Comparison of ENCODE assay signal across 25 cellular contexts in genomic region chr3:47491186-47491585, GRCh38.
"Had no signal": no experiment of that assay in that cellular context is flagged by ENCODE, and none has a peak within 500 bp of the region (broad histone marks: within the 10 kb centered on the region; RNA-seq: fewer than 3 reads in every experiment).

No MANE protein-coding gene starts in this region.

- H3K9me3 ChIP-seq: adrenal gland, ascending aorta, lower lobe of right lung, prostate gland, thoracic aorta, vagina had no signal

- H3K36me3 Mint-ChIP-seq: type B pancreatic cell had no signal

- H3K4me1 ChIP-seq: adrenal gland, ascending aorta, foreskin keratinocyte, lower lobe of right lung, prostate gland, vagina had no signal

- DNase-seq: activated CD4-positive, alpha-beta T cell treated with anti-CD3 and anti-CD28 coated beads for 1 hour; activated CD8-positive, alpha-beta memory T cell treated with anti-CD3 and anti-CD28 coated beads for 24 hours; activated CD8-positive, alpha-beta memory T cell treated with anti-CD3 and anti-CD28 coated beads, Interleukin-2, amount 50 U/mL, for 4 hours; activated naive CD4-positive, alpha-beta T cell; activated T-cell treated with anti-CD3 and anti-CD28 coated beads, Interleukin-2, amount 50 U/mL, for 24 hours; adrenal gland; brain microvascular endothelial cell; caudate nucleus; effector memory CD4-positive, alpha-beta T cell; foreskin keratinocyte; immature natural killer cell; lower lobe of right lung; naive thymus-derived CD8-positive, alpha-beta T cell; stimulated activated CD4-positive, alpha-beta T cell treated with anti-CD3 and anti-CD28 coated beads, Interleukin-4, amount 100 ng/mL, for 24 hours; stimulated activated naive CD4-positive, alpha-beta T cell treated with Interleukin-2 at 50 U/mL for 16 hours; WERI-Rb-1 had no signal

- H3K27ac Mint-ChIP-seq: activated naive CD8-positive, alpha-beta T cell; activated T-cell treated with anti-CD3 and anti-CD28 coated beads, Interleukin-2, amount 50 U/mL, for 24 hours; activated T-helper 17 cell treated with anti-CD3 and anti-CD28 coated beads, Interleukin-2, amount 50 U/mL, for 72 hours; type B pancreatic cell had no signal

- H3K27me3 Mint-ChIP-seq: activated naive CD8-positive, alpha-beta T cell; activated T-cell treated with anti-CD3 and anti-CD28 coated beads, Interleukin-2, amount 50 U/mL, for 24 hours; activated T-helper 17 cell treated with anti-CD3 and anti-CD28 coated beads, Interleukin-2, amount 50 U/mL, for 72 hours; naive thymus-derived CD8-positive, alpha-beta T cell; type B pancreatic cell had no signal

- H3K27me3 ChIP-seq: adrenal gland, ascending aorta, brain microvascular endothelial cell, foreskin keratinocyte, hepatocyte, vagina had no signal

- H3K27ac ChIP-seq: adrenal gland, ascending aorta, brain microvascular endothelial cell, foreskin keratinocyte, hepatocyte, lower lobe of right lung, prostate gland, thoracic aorta, vagina, WERI-Rb-1 had no signal

- ATAC-seq: activated T-helper 17 cell treated with anti-CD3 and anti-CD28 coated beads, Interleukin-2, amount 50 U/mL, for 72 hours; foreskin keratinocyte; left lobe of liver; lower lobe of right lung; naive thymus-derived CD8-positive, alpha-beta T cell had no signal

- H3K9me3 Mint-ChIP-seq: activated T-cell treated with anti-CD3 and anti-CD28 coated beads, Interleukin-2, amount 50 U/mL, for 24 hours; activated T-helper 17 cell treated with anti-CD3 and anti-CD28 coated beads, Interleukin-2, amount 50 U/mL, for 72 hours; immature natural killer cell; naive thymus-derived CD8-positive, alpha-beta T cell; type B pancreatic cell had no signal

- H3K36me3 ChIP-seq: prostate gland had no signal

- H3K4me3 Mint-ChIP-seq: activated naive CD8-positive, alpha-beta T cell; activated T-cell treated with anti-CD3 and anti-CD28 coated beads, Interleukin-2, amount 50 U/mL, for 24 hours; activated T-helper 17 cell treated with anti-CD3 and anti-CD28 coated beads, Interleukin-2, amount 50 U/mL, for 72 hours; immature natural killer cell; naive thymus-derived CD8-positive, alpha-beta T cell; type B pancreatic cell had no signal

- H3K4me3 ChIP-seq: adrenal gland, ascending aorta, hepatocyte, lower lobe of right lung, prostate gland, thoracic aorta, vagina had no signal

- H3K4me1 Mint-ChIP-seq: activated T-helper 17 cell treated with anti-CD3 and anti-CD28 coated beads, Interleukin-2, amount 50 U/mL, for 72 hours; immature natural killer cell; naive thymus-derived CD8-positive, alpha-beta T cell had no signal
